Comparison of ENCODE assay signal across 8 cellular contexts in the genomic region with DNA sequence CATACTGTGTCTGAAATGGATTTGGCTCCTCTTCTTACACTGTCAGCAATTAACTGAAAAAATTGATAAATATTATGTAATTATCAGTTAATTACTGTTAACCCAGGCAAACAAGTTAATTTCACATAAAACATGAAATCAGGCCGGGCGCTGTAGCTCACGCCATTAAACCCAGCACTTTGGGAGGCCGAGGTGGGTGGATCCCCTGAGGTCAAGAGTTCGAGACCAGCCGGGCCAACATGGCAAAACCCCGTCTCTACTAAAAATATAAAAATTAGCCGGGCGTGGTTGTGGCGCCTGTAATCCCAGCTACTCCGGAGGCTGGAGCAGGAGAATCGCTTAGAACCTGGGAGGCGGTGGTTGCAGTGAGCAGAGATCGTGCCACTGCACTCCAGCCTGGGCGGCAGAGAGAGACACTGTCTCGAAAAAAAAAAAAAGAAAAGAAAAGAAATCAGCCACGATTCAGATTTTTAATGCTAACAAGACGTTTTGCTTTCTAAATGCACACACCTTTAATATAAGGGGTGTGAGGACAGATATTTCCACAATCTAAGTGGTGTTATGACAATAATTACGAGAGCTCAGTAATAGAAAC. TPM values are rescaled to one million over a fixed set of nuclear protein-coding genes. Genes with fewer than 3 reads are reported as not detected.
DNase-seq lines count a peak whose midpoint lies in the region; ATAC-seq and TF ChIP-seq lines count a peak whose summit lies in the region.

No MANE protein-coding gene starts in this region.

- H3K9me3 ChIP-seq in CD4-positive, alpha-beta T cell (ENCODE audit: control insufficient read depth, low read length), result no peaks in the 10 kb centered on the region
- no peaks in the 10 kb centered on the region for H3K9me3 ChIP-seq in effector memory CD4-positive, alpha-beta T cell (ENCODE audit: control insufficient read depth, low read length)

- intact Hi-C loops in CD4-positive, alpha-beta T cell (cut with DNase I, micrococcal nuclease), result loop anchor here in 1 of 2 experiments (5.0 kb wide), 1 partner anchor 67 kb away; a partner anchor contains a TSS

- no peaks in the 10 kb centered on the region for H3K27me3 ChIP-seq in CD4-positive, alpha-beta T cell (ENCODE audit: control insufficient read depth, insufficient read depth, low read length)
- H3K27me3 ChIP-seq in effector memory CD4-positive, alpha-beta T cell (replicated peaks; ENCODE audit: control insufficient read depth, insufficient read depth, low read length, poor library complexity, severe bottlenecking), result no peaks in the 10 kb centered on the region

- H3K4me1 ChIP-seq in effector memory CD4-positive, alpha-beta T cell (ENCODE audit: control insufficient read depth, insufficient read depth, low read length, poor library complexity, severe bottlenecking), result no peaks in the 10 kb centered on the region

- H3K36me3 ChIP-seq in effector memory CD4-positive, alpha-beta T cell (ENCODE audit: control insufficient read depth, insufficient read depth, low read length), result no peaks in the 10 kb centered on the region

- no peaks in the 10 kb centered on the region for H3K27me3 Mint-ChIP-seq in CD4-positive, alpha-beta T cell
- H3K27me3 Mint-ChIP-seq in natural killer cell treated with Interleukin-12 subunit alpha and Interleukin-12 subunit beta and Interleukin-15 and Interleukin-18, amount 100 ng/mL, for 72 hours, result no peaks in the 10 kb centered on the region

- no peak for DNase-seq in CD4-positive, alpha-beta T cell
- DNase-seq in NCI-H2227 treated with DMSO at 0.1 percent for 48 hours (lab: John Stamatoyannopoulos, UW) (peak; percentile 10), NAMALWA (ENCODE audit: low spot score) (no peak), GOT3 (lab: John Stamatoyannopoulos, UW) (no peak), NK-92 (lab: John Stamatoyannopoulos, UW; ENCODE audit: unreplicated experiment) (no peak)
- DNase-seq in effector memory CD4-positive, alpha-beta T cell, result no peak
- no peak for DNase-seq in natural killer cell treated with Interleukin-12 subunit alpha and Interleukin-12 subunit beta and Interleukin-15 and Interleukin-18, amount 100 ng/mL, for 72 hours (ENCODE audit: low spot score)

- no peak for ATAC-seq in CD4-positive, alpha-beta T cell (ENCODE audit: poor library complexity)
- ATAC-seq in natural killer cell treated with Interleukin-12 subunit alpha and Interleukin-12 subunit beta and Interleukin-15 and Interleukin-18, amount 100 ng/mL, for 72 hours, result no peak
- ATAC-seq in GM21723 (IDR thresholded peaks at IDR 0.05; ENCODE audit: unreplicated experiment), result no peak

- peak overlapping the region; percentile 92 for H3K4me3 Mint-ChIP-seq in CD4-positive, alpha-beta T cell
- peak overlapping the region; percentile 88 for H3K4me3 Mint-ChIP-seq in natural killer cell treated with Interleukin-12 subunit alpha and Interleukin-12 subunit beta and Interleukin-15 and Interleukin-18, amount 100 ng/mL, for 72 hours

- no peak for TF ChIP-seq CTCF in CD4-positive, alpha-beta T cell (IDR thresholded peaks at IDR 0.05)

- CTCF ChIA-PET in CD4-positive, alpha-beta T cell (lab: Charles Lee), result interaction anchor here (1.4 to 4.2 kb wide), 6 partner anchors 8 to 62 kb away, joined by 4 to 52 read pairs (median 7); a partner anchor contains a TSS

- peak overlapping the region; percentile 87 for H3K27ac Mint-ChIP-seq in CD4-positive, alpha-beta T cell
- peak overlapping the region; percentile 88 to 95 for H3K27ac Mint-ChIP-seq in natural killer cell treated with Interleukin-12 subunit alpha and Interleukin-12 subunit beta and Interleukin-15 and Interleukin-18, amount 100 ng/mL, for 72 hours

- H3K4me1 Mint-ChIP-seq in CD4-positive, alpha-beta T cell (ENCODE audit: low read depth), result peaks cover 47% of the 10 kb centered on the region
- H3K4me1 Mint-ChIP-seq in natural killer cell treated with Interleukin-12 subunit alpha and Interleukin-12 subunit beta and Interleukin-15 and Interleukin-18, amount 100 ng/mL, for 72 hours (ENCODE audit: low read depth in 2 of 2), result peaks cover 7 to 18% of the 10 kb centered on the region in 2 donors

- POLR2A ChIA-PET in CD4-positive, alpha-beta T cell (lab: Charles Lee), result interaction anchor here (0.9 to 6.2 kb wide), 16 partner anchors 8 to 191 kb away, joined by 3 to 312 read pairs (median 5); a partner anchor contains a TSS

- peak overlapping the region; percentile 78 for H3K27ac ChIP-seq in CD4-positive, alpha-beta T cell (ENCODE audit: low read depth, low read length)
- H3K27ac ChIP-seq in effector memory CD4-positive, alpha-beta T cell (ENCODE audit: insufficient read depth, low read length, poor library complexity, severe bottlenecking), result peak overlapping the region; percentile 77

- peaks cover 4% of the 10 kb centered on the region for H3K36me3 Mint-ChIP-seq in CD4-positive, alpha-beta T cell (ENCODE audit: low read depth)
- no peaks in the 10 kb centered on the region for H3K36me3 Mint-ChIP-seq in natural killer cell treated with Interleukin-12 subunit alpha and Interleukin-12 subunit beta and Interleukin-15 and Interleukin-18, amount 100 ng/mL, for 72 hours

- peak overlapping the region; percentile 80 for H3K4me3 ChIP-seq in effector memory CD4-positive, alpha-beta T cell (ENCODE audit: insufficient read depth, low read depth, low read length, poor library complexity, severe bottlenecking)

- no peaks in the 10 kb centered on the region for H3K9me3 Mint-ChIP-seq in CD4-positive, alpha-beta T cell
- H3K9me3 Mint-ChIP-seq in natural killer cell treated with Interleukin-12 subunit alpha and Interleukin-12 subunit beta and Interleukin-15 and Interleukin-18, amount 100 ng/mL, for 72 hours, result no peaks in the 10 kb centered on the region

RNA-seq across cellular contexts. Expression of a gene that starts 0.5 kb away (rescaled TPM):
- 10 to 100 TPM in 1 of 2 experiments, 1 to 10 TPM in 1; 8.9 to 11.6 TPM for total RNA-seq in CD4-positive, alpha-beta T cell
- total RNA-seq in natural killer cell treated with Interleukin-12 subunit alpha and Interleukin-12 subunit beta and Interleukin-15 and Interleukin-18, amount 100 ng/mL, for 72 hours, result 10 to 100 TPM; 13.4 to 24.8 TPM

RNA-seq across cellular contexts. Expression of a gene that starts 21.3 kb away (rescaled TPM):
- total RNA-seq in CD4-positive, alpha-beta T cell, result 10 to 100 TPM; 12.1 to 12.6 TPM
- 1 to 10 TPM; 5.2 to 9.2 TPM for total RNA-seq in natural killer cell treated with Interleukin-12 subunit alpha and Interleukin-12 subunit beta and Interleukin-15 and Interleukin-18, amount 100 ng/mL, for 72 hours

RNA-seq across cellular contexts. Expression of a gene that starts 21.8 kb away (rescaled TPM):
- total RNA-seq in CD4-positive, alpha-beta T cell, result 100 to 1,000 TPM; 131 to 135 TPM
- total RNA-seq in natural killer cell treated with Interleukin-12 subunit alpha and Interleukin-12 subunit beta and Interleukin-15 and Interleukin-18, amount 100 ng/mL, for 72 hours, result 100 to 1,000 TPM in 1 of 2 donors, 10 to 100 TPM in 1; 71.1 to 104 TPM
